Comparison of ENCODE assay signal across 25 cellular contexts in genomic region chr16:1010815-1011214, GRCh38. TPM values are rescaled to one million over a fixed set of nuclear protein-coding genes. Genes with fewer than 3 reads are reported as not detected.
DNase-seq lines count a peak whose midpoint lies in the region; ATAC-seq, FAIRE-seq and TF ChIP-seq lines count a peak whose summit lies in the region.
"Had no signal": no experiment of that assay in that cellular context is flagged by ENCODE, and none has a peak within 500 bp of the region (broad histone marks: within the 10 kb centered on the region; RNA-seq: fewer than 3 reads in every experiment).

No MANE protein-coding gene starts in this region.

- H3K4me1 ChIP-seq in H1 (replicated peaks in 1 of 4; ENCODE audit: control insufficient read depth in 3 of 4, insufficient read depth in 4 of 4, low read length in 3 of 4) (0 out of 7 replicates have a peak, but pooled peaks cover 0 to 2% (median 0%) of the 10 kb centered on the region in 4 experiments), neuronal stem cell (ENCODE audit: control insufficient read depth in 2 of 2, insufficient read depth in 1 of 2, low read depth in 1 of 2, low read length in 2 of 2) (peaks cover 6 to 14% of the 10 kb centered on the region in 2 donors), colonic mucosa (no peaks in the 10 kb centered on the region)
- H3K4me1 ChIP-seq: BE2C; BLaER1 treated with 17β-estradiol and CSF1 and Interleukin-3, amounts not matched to agents 10 nM and 100 nM; HAP-1 had no signal

- FAIRE-seq in H1 (lab: Jason Lieb, UNC), result no peak
- FAIRE-seq: A549, D721Med, GM12891, GM18507 had no signal

- intact Hi-C loops in colonic mucosa (cut with DNase I), result no loop called here

- CTCF ChIA-PET in activated CD4-positive, alpha-beta T cell treated with anti-CD3 and anti-CD28 coated beads, Interleukin-2, amount 10 ng/mL, durations not matched to agents 7 days and 5 days (lab: Charles Lee), result no interaction called here
- CTCF ChIA-PET in H1 (lab: Charles Lee; ENCODE audit: partially characterized antibody), result no interaction called here

- no peak overlapping the region for H2AK5ac ChIP-seq in H1 (ENCODE audit: low read depth, low read length)
- H2AK5ac ChIP-seq in neuronal stem cell (ENCODE audit: low read depth, low read length), result peak overlapping the region; percentile 99

- H3K4me3 Mint-ChIP-seq in activated CD4-positive, alpha-beta T cell treated with anti-CD3 and anti-CD28 coated beads, Interleukin-2, amount 10 ng/mL, durations not matched to agents 7 days and 5 days, result no peak overlapping the region
- H3K4me3 Mint-ChIP-seq: CD14-positive monocyte; CD4-positive, alpha-beta T cell; CD8-positive, alpha-beta memory T cell; HFFc6 had no signal

- no peak for TF ChIP-seq POLR2A in H1 (IDR thresholded peaks at IDR 0.05; ENCODE audit: control extremely low read depth in 1 of 2, low read depth in 2 of 2, low read length in 2 of 2)

- H3K27me3 ChIP-seq in H1 (replicated peaks in 1 of 4; ENCODE audit: control insufficient read depth in 3 of 4, extremely low read depth in 1 of 4, insufficient read depth in 3 of 4, low read length in 3 of 4) (no peaks in the 10 kb centered on the region), neuronal stem cell (ENCODE audit: control insufficient read depth in 3 of 3, insufficient read depth in 3 of 3, low read depth in 1 of 3, low read length in 3 of 3) (peaks cover 0 to 61% (median 0%) of the 10 kb centered on the region in 3 experiments), colonic mucosa (no peaks in the 10 kb centered on the region)

- H3K9me3 ChIP-seq in H1 (ENCODE audit: insufficient read depth in 2 of 2, low read depth in 1 of 2, low read length in 1 of 2), result no peaks in the 10 kb centered on the region
- no peaks in the 10 kb centered on the region for H3K9me3 ChIP-seq in neuronal stem cell (replicated peaks in 1 of 2; ENCODE audit: control insufficient read depth in 2 of 2, insufficient read depth in 1 of 2, low read depth in 1 of 2, low read length in 2 of 2)
- H3K9me3 ChIP-seq in colonic mucosa, result no peaks in the 10 kb centered on the region
- H3K9me3 ChIP-seq: A549; BE2C; BLaER1 treated with 17β-estradiol and CSF1 and Interleukin-3, amounts not matched to agents 10 nM and 100 nM; HAP-1 had no signal

- H2BK12ac ChIP-seq in H1 (ENCODE audit: low read depth, low read length), result no peak overlapping the region
- H2BK12ac ChIP-seq in neuronal stem cell (ENCODE audit: low read length), result peak overlapping the region; percentile 100

- no peak overlapping the region for H3K56ac ChIP-seq in H1 (replicated peaks; ENCODE audit: insufficient read length, low read depth, low read length)

- H3K79me2 ChIP-seq in H1 (ENCODE audit: control insufficient read depth in 1 of 2, insufficient read depth in 2 of 2, low read length in 2 of 2), result no peaks in the 10 kb centered on the region

- POLR2A ChIA-PET in activated CD4-positive, alpha-beta T cell treated with anti-CD3 and anti-CD28 coated beads, Interleukin-2, amount 10 ng/mL, durations not matched to agents 7 days and 5 days (lab: Charles Lee), result no interaction called here
- POLR2A ChIA-PET in H1 (lab: Charles Lee; ENCODE audit: partially characterized antibody), result no interaction called here

- TF ChIP-seq EP300 in H1 (IDR thresholded peaks at IDR 0.05; ENCODE audit: borderline replicate concordance in 1 of 2, low read depth in 2 of 2, low read length in 2 of 2), result no peak

- H3K4me3 ChIP-seq in H1 (ENCODE audit: extremely low read depth in 1 of 4, insufficient read depth in 2 of 4, low read depth in 3 of 4, low read length in 4 of 4) (no peak overlapping the region), neuronal stem cell (ENCODE audit: low read length in 2 of 2) (peak overlapping the region in 1 of 2 donors; percentile 43), colonic mucosa (no peak overlapping the region)
- H3K4me3 ChIP-seq: A549; BLaER1 treated with 17β-estradiol and CSF1 and Interleukin-3, amounts not matched to agents 10 nM and 100 nM; GM23248; HAP-1 had no signal

- H2AFZ ChIP-seq in H1 (ENCODE audit: low read length), result no peak overlapping the region
- peak overlapping the region; percentile 75 for H2AFZ ChIP-seq in neuronal stem cell (ENCODE audit: low read length)
- H2AFZ ChIP-seq: GM23248 had no signal

- no peak overlapping the region for H2BK20ac ChIP-seq in H1 (ENCODE audit: low read length)

- H4K91ac ChIP-seq in H1 (replicated peaks; ENCODE audit: insufficient read length, low read length) (no peak overlapping the region), neuronal stem cell (ENCODE audit: low read depth, low read length, poor library complexity) (peak overlapping the region; percentile 53)

- no peak for DNase-seq in activated CD4-positive, alpha-beta T cell treated with anti-CD3 and anti-CD28 coated beads, Interleukin-2, amount 10 ng/mL, durations not matched to agents 7 days and 5 days
- DNase-seq in activated CD4-positive, alpha-beta T cell treated with anti-CD3 and anti-CD28 coated beads, Interleukin-2, amount 50 U/mL, for 48 hours, result no peak
- DNase-seq in H1 (ENCODE audit: low read depth in 1 of 2, low spot score in 2 of 2), result no peak
- no peak for DNase-seq in neuronal stem cell (ENCODE audit: low spot score)
- no peak for DNase-seq in colonic mucosa
- DNase-seq: ACHN; AML-193; BE2C; CD4-positive, alpha-beta T cell; CD8-positive, alpha-beta memory T cell; DMS 273 treated with DMSO at 0.1 percent for 48 hours; DMS53; DMS79 treated with DMSO at 0.1 percent for 48 hours; GF-D8; GM23248; HFFc6 had no signal

- peaks cover 6% of the 10 kb centered on the region for H3K27me3 Mint-ChIP-seq in activated CD4-positive, alpha-beta T cell treated with anti-CD3 and anti-CD28 coated beads, Interleukin-2, amount 10 ng/mL, durations not matched to agents 7 days and 5 days
- H3K27me3 Mint-ChIP-seq: CD4-positive, alpha-beta T cell had no signal

- H2BK120ac ChIP-seq in H1 (replicated peaks; ENCODE audit: low read depth, low read length) (no peak overlapping the region), neuronal stem cell (ENCODE audit: low read depth, low read length) (peak overlapping the region; percentile 72)

- H3K9ac ChIP-seq in H1 (replicated peaks in 1 of 4; ENCODE audit: extremely low read depth in 1 of 4, low read depth in 3 of 4, low read length in 3 of 4) (no peak overlapping the region), neuronal stem cell (ENCODE audit: low read depth, low read length, poor library complexity) (peak overlapping the region; percentile 44), colonic mucosa (ENCODE audit: low read depth in 2 of 2, low read length in 2 of 2) (no peak overlapping the region)
- H3K9ac ChIP-seq: BLaER1 treated with 17β-estradiol and CSF1 and Interleukin-3, amounts not matched to agents 10 nM and 100 nM; GM23248 had no signal

- peak overlapping the region; percentile 50 for H3K27ac Mint-ChIP-seq in activated CD4-positive, alpha-beta T cell treated with anti-CD3 and anti-CD28 coated beads, Interleukin-2, amount 10 ng/mL, durations not matched to agents 7 days and 5 days
- H3K27ac Mint-ChIP-seq: CD14-positive monocyte; CD4-positive, alpha-beta T cell; CD8-positive, alpha-beta memory T cell; HFFc6 had no signal

- no peaks in the 10 kb centered on the region for H3K36me3 ChIP-seq in H1 (ENCODE audit: control insufficient read depth in 2 of 4, insufficient read depth in 4 of 4, low read length in 3 of 4)
- H3K36me3 ChIP-seq in neuronal stem cell (replicated peaks in 1 of 2; ENCODE audit: control insufficient read depth in 2 of 2, insufficient read depth in 2 of 2, low read length in 2 of 2), result no peaks in the 10 kb centered on the region
- H3K36me3 ChIP-seq in colonic mucosa, result no peaks in the 10 kb centered on the region
- H3K36me3 ChIP-seq: BE2C; BLaER1 treated with 17β-estradiol and CSF1 and Interleukin-3, amounts not matched to agents 10 nM and 100 nM; HAP-1 had no signal

- no peaks in the 10 kb centered on the region for H3K9me3 Mint-ChIP-seq in activated CD4-positive, alpha-beta T cell treated with anti-CD3 and anti-CD28 coated beads, Interleukin-2, amount 10 ng/mL, durations not matched to agents 7 days and 5 days
- H3K9me3 Mint-ChIP-seq: CD4-positive, alpha-beta T cell; CD8-positive, alpha-beta memory T cell; HFFc6 had no signal

- H2BK5ac ChIP-seq in H1 (ENCODE audit: low read depth, low read length), result no peak overlapping the region
- peak overlapping the region; percentile 87 for H2BK5ac ChIP-seq in neuronal stem cell (ENCODE audit: low read length)

- no peak for TF ChIP-seq RAD21 in H1 (IDR thresholded peaks at IDR 0.05 in 1 of 2, conservative IDR thresholded peaks at IDR 0.05 in 1 of 2; ENCODE audit: low read depth in 2 of 2, low read length in 2 of 2)

- H4K20me1 ChIP-seq in H1 (replicated peaks in 1 of 2; ENCODE audit: control insufficient read depth in 1 of 2, insufficient read depth in 2 of 2, low read length in 2 of 2), result no peaks in the 10 kb centered on the region

- H3K79me1 ChIP-seq in H1 (ENCODE audit: low read depth, low read length), result no peaks in the 10 kb centered on the region
- no peaks in the 10 kb centered on the region for H3K79me1 ChIP-seq in neuronal stem cell (ENCODE audit: low read depth, low read length)

- no peak overlapping the region for H2BK15ac ChIP-seq in H1 (ENCODE audit: low read length)
- H2BK15ac ChIP-seq in neuronal stem cell (ENCODE audit: low read length), result peak overlapping the region; percentile 96

- no peak for ATAC-seq in GM21526 (IDR thresholded peaks at IDR 0.05; ENCODE audit: low FRiP score, unreplicated experiment)

- H3K14ac ChIP-seq in H1 (ENCODE audit: insufficient read length), result no peak overlapping the region
- peak overlapping the region; percentile 49 for H3K14ac ChIP-seq in neuronal stem cell (ENCODE audit: low read length)

- H3K18ac ChIP-seq in H1 (ENCODE audit: extremely low read depth, low read length), result no peak overlapping the region
- H3K18ac ChIP-seq in neuronal stem cell (ENCODE audit: low read length), result peak overlapping the region; percentile 88

- TF ChIP-seq CTCF in H1 (IDR thresholded peaks at IDR 0.05; ENCODE audit: control extremely low read depth in 1 of 3, insufficient read depth in 1 of 3, low read depth in 1 of 3, low read length in 3 of 3) (no peak), colonic mucosa (IDR thresholded peaks at IDR 0.05) (no peak)

- H3K23me2 ChIP-seq in H1 (ENCODE audit: low read depth, low read length), result no peaks in the 10 kb centered on the region

- H3K4ac ChIP-seq in H1 (replicated peaks; ENCODE audit: insufficient read length, low read depth, low read length) (no peak overlapping the region), neuronal stem cell (ENCODE audit: low read length) (peak overlapping the region; percentile 84)

- H3K36me3 Mint-ChIP-seq in activated CD4-positive, alpha-beta T cell treated with anti-CD3 and anti-CD28 coated beads, Interleukin-2, amount 10 ng/mL, durations not matched to agents 7 days and 5 days (ENCODE audit: low read depth), result no peaks in the 10 kb centered on the region
- H3K36me3 Mint-ChIP-seq: CD14-positive monocyte; CD8-positive, alpha-beta memory T cell had no signal

- H3K23ac ChIP-seq in H1 (ENCODE audit: insufficient read length) (no peak overlapping the region), neuronal stem cell (ENCODE audit: low read depth, low read length, poor library complexity) (peak overlapping the region; percentile 95)

- H4K8ac ChIP-seq in H1 (ENCODE audit: extremely low read depth, insufficient read depth, low read length) (peak overlapping the region; percentile 79), neuronal stem cell (ENCODE audit: low read depth, low read length) (no peak overlapping the region)

- no peak overlapping the region for H3K27ac ChIP-seq in H1 (ENCODE audit: low read depth, low read length)
- H3K27ac ChIP-seq in neuronal stem cell (replicated peaks; ENCODE audit: low read length), result no peak overlapping the region
- no peak overlapping the region for H3K27ac ChIP-seq in colonic mucosa
- H3K27ac ChIP-seq: 22Rv1; A549; BLaER1 treated with 17β-estradiol and CSF1 and Interleukin-3, amounts not matched to agents 10 nM and 100 nM; GM23248 had no signal

- no peak overlapping the region for H3K4me2 ChIP-seq in H1 (ENCODE audit: insufficient read depth in 1 of 2, low read depth in 2 of 2, low read length in 2 of 2)
- H3K4me2 ChIP-seq in neuronal stem cell (ENCODE audit: insufficient read depth, low read length, poor library complexity, severe bottlenecking), result no peak overlapping the region
- H3K4me2 ChIP-seq: A549; BLaER1 treated with 17β-estradiol and CSF1 and Interleukin-3, amounts not matched to agents 10 nM and 100 nM had no signal

- H3K4me1 Mint-ChIP-seq in activated CD4-positive, alpha-beta T cell treated with anti-CD3 and anti-CD28 coated beads, Interleukin-2, amount 10 ng/mL, durations not matched to agents 7 days and 5 days, result peaks cover 3% of the 10 kb centered on the region
- H3K4me1 Mint-ChIP-seq: CD14-positive monocyte had no signal

- WGBS in H1 (ENCODE audit: extremely low coverage in 1 of 2, insufficient coverage in 1 of 2, insufficient read length in 1 of 2, insufficient replicate concordance in 2 of 2, low coverage in 1 of 2, low lambda C conversion rate in 2 of 2, missing lambda C conversion rate in 1 of 2), 2 experiments, result 95% methylated on average over 12 of the region's 16 CpGs; no CpG with 5 or more reads in 1 of the 2 experiments
- WGBS in neuronal stem cell (ENCODE audit: extremely low coverage in 2 of 2, insufficient read length in 2 of 2, insufficient replicate concordance in 1 of 2), 2 donors, result no CpG with 5 or more reads among the region's 16 CpGs

- H4K5ac ChIP-seq in H1 (ENCODE audit: insufficient read length, low read depth, low read length), result no peak overlapping the region

RNA-seq across cellular contexts. Expression of gene SOX8, which starts 29.2 kb away (rescaled TPM):
- total RNA-seq in activated CD4-positive, alpha-beta T cell treated with anti-CD3 and anti-CD28 coated beads, Interleukin-2, amount 10 ng/mL, durations not matched to agents 7 days and 5 days, result under 1 TPM; 0.25 to 0.27 TPM
- 5.7 and 6.4 TPM in 2 replicates for total RNA-seq in H1 (2021; fragmentation: NEBNext Ultra II Directional; extraction: Animal tissue kit (Norgen Biotek cat#: 25700))
- polyA plus RNA-seq in H1 (2011; rRNA removed), result 2.2 and 4.5 TPM in 2 replicates
- polyA plus RNA-seq in H1 (2011; cell fraction: cytosol; rRNA removed), result 3.4 TPM
- 6.4 TPM for polyA plus RNA-seq in H1 (2011; cell fraction: nucleus; rRNA removed)
- 2.6 to 3.6 TPM (median 3.4 TPM) in 4 replicates for polyA plus RNA-seq in H1 (2012, experiment 1 of 2)
- polyA plus RNA-seq in H1 (2012, experiment 2 of 2), result 3.8 TPM
- 4.4 TPM for polyA plus RNA-seq in H1 (2013, experiment 1 of 2)
- 4.6 TPM for polyA plus RNA-seq in H1 (2013, experiment 2 of 2)
- polyA minus RNA-seq in H1 (2011; rRNA and poly(A)+ RNA removed), result 0.51 and 1.2 TPM in 2 replicates
- 1.8 TPM for polyA minus RNA-seq in H1 (2011; cell fraction: cytosol; rRNA and poly(A)+ RNA removed)
- 3.5 TPM for polyA minus RNA-seq in H1 (2011; cell fraction: nucleus; rRNA and poly(A)+ RNA removed)
- polyA plus RNA-seq in neuronal stem cell (2013, experiment 1 of 2), result 5.1 TPM
- polyA plus RNA-seq in neuronal stem cell (2013, experiment 2 of 2), result 5.2 TPM
- under 1 TPM; 0.20 to 0.61 TPM for total RNA-seq in colonic mucosa
- polyA plus RNA-seq: CD14-positive monocyte had no signal

RNA-seq across cellular contexts. Expression of gene LMF1, which starts 40.0 kb away (rescaled TPM):
- total RNA-seq in activated CD4-positive, alpha-beta T cell treated with anti-CD3 and anti-CD28 coated beads, Interleukin-2, amount 10 ng/mL, durations not matched to agents 7 days and 5 days, result 10 to 100 TPM; 20.5 to 23.0 TPM
- 3.5 and 5.1 TPM in 2 replicates for total RNA-seq in H1 (2021; fragmentation: NEBNext Ultra II Directional; extraction: Animal tissue kit (Norgen Biotek cat#: 25700))
- polyA plus RNA-seq in H1 (2011; rRNA removed), result 9.0 and 9.1 TPM in 2 replicates
- polyA plus RNA-seq in H1 (2011; cell fraction: cytosol; rRNA removed), result 3.9 TPM
- polyA plus RNA-seq in H1 (2011; cell fraction: nucleus; rRNA removed), result 13.2 TPM
- polyA plus RNA-seq in H1 (2012, experiment 1 of 2), result 3.0 to 6.8 TPM (median 5.8 TPM) in 4 replicates
- 4.3 TPM for polyA plus RNA-seq in H1 (2012, experiment 2 of 2)
- 4.6 TPM for polyA plus RNA-seq in H1 (2013, experiment 1 of 2)
- polyA plus RNA-seq in H1 (2013, experiment 2 of 2), result 4.0 TPM
- 9.2 and 12.6 TPM in 2 replicates for polyA minus RNA-seq in H1 (2011; rRNA and poly(A)+ RNA removed)
- polyA minus RNA-seq in H1 (2011; cell fraction: cytosol; rRNA and poly(A)+ RNA removed), result 2.3 TPM
- 11.4 TPM for polyA minus RNA-seq in H1 (2011; cell fraction: nucleus; rRNA and poly(A)+ RNA removed)
- 6.9 TPM for polyA plus RNA-seq in neuronal stem cell (2013, experiment 1 of 2)
- polyA plus RNA-seq in neuronal stem cell (2013, experiment 2 of 2), result 6.7 TPM
- 10 to 100 TPM in 1 of 2 donors, 1 to 10 TPM in 1; 8.4 to 12.8 TPM for total RNA-seq in colonic mucosa
